In the genomic region with DNA sequence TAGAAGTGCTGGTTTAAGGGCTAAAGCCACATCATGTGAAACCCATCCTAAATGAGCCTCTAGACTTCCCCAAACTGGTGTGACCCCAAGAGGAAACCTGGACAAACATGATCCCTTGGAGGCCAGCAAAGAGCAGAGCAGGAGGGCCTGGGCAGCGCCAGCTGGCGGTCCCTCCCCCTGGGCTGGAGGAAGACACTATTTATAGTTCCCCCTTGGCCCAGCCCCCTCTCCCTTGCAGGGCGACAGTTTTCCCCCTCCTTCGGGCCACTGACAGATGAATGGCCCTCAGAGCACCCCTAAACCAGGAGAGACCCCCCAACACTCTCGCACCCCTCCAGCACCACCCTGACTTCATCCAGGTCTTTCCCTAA, we compare ENCODE assay signal across 9 cellular contexts. TPM values are rescaled to one million over a fixed set of nuclear protein-coding genes. Genes with fewer than 3 reads are reported as not detected.
DNase-seq lines count a peak whose midpoint lies in the region; ATAC-seq and TF ChIP-seq lines count a peak whose summit lies in the region.
"Had no signal": no experiment of that assay in that cellular context is flagged by ENCODE, and none has a peak within 500 bp of the region (broad histone marks: within the 10 kb centered on the region; RNA-seq: fewer than 3 reads in every experiment).

No MANE protein-coding gene starts in this region.

- no peaks in the 10 kb centered on the region for H3K36me3 Mint-ChIP-seq in T-helper 2 cell treated with Interferon-gamma antibody and Interleukin-4, amounts not matched to agents 5 μg/mL and 100 μg/mL, for 36 hours (ENCODE audit: low read depth)

- peaks cover 0 to 14% of the 10 kb centered on the region in 2 donors for H3K4me1 ChIP-seq in lung (ENCODE audit: control insufficient read depth in 2 of 2, insufficient read depth in 2 of 2, low read length in 2 of 2)
- peaks cover 0 to 54% (median 38%) of the 10 kb centered on the region in 4 donors for H3K4me1 ChIP-seq in tibial artery

- H3K4me3 ChIP-seq in lung (no peak overlapping the region), tibial artery (peak overlapping the region; percentile 44 to 52)

- TF ChIP-seq CTCF in lung (IDR thresholded peaks at IDR 0.05; ENCODE audit: control extremely low read depth, extremely low read depth) (no peak), tibial artery (IDR thresholded peaks at IDR 0.05) (no peak)

- 2 to 12% methylated on average over 5 of the region's 5 CpGs for WGBS in lung, 2 donors

- H3K9me3 ChIP-seq in lung (ENCODE audit: control insufficient read depth in 2 of 2, insufficient read depth in 1 of 2, low read length in 1 of 2) (no peaks in the 10 kb centered on the region), tibial artery (no peaks in the 10 kb centered on the region)

- H3K27me3 Mint-ChIP-seq in T-helper 2 cell treated with Interferon-gamma antibody and Interleukin-4, amounts not matched to agents 5 μg/mL and 100 μg/mL, for 36 hours (ENCODE audit: low read depth): no peaks in the 10 kb centered on the region

- peak overlapping the region; percentile 35 for H3K4me3 Mint-ChIP-seq in T-helper 2 cell treated with Interferon-gamma antibody and Interleukin-4, amounts not matched to agents 5 μg/mL and 100 μg/mL, for 36 hours

- H3K27ac Mint-ChIP-seq in T-helper 2 cell treated with Interferon-gamma antibody and Interleukin-4, amounts not matched to agents 5 μg/mL and 100 μg/mL, for 36 hours: no peak overlapping the region

- H3K27ac ChIP-seq in lung (ENCODE audit: low read depth in 1 of 2, low read length in 1 of 2) (peak overlapping the region; percentile 12 to 45), tibial artery (peak overlapping the region; percentile 65 to 75)
- H3K27ac ChIP-seq: C4-2B had no signal

- ATAC-seq in lung (ENCODE audit: insufficient read depth, low FRiP score): no peak
- no peak for ATAC-seq in HG02981 (IDR thresholded peaks at IDR 0.05; ENCODE audit: unreplicated experiment)

- intact Hi-C loops in tibial artery (cut with DNase I; ENCODE audit: low total_unique reads): no loop called here

- no peak for DNase-seq in T-helper 2 cell treated with Interferon-gamma antibody and Interleukin-4, amounts not matched to agents 5 μg/mL and 100 μg/mL, for 36 hours (ENCODE audit: low spot score)
- DNase-seq in T-helper 2 cell (no peak), astrocyte of the hippocampus (ENCODE audit: low read depth, low spot score) (peak; percentile 34), lung (ENCODE audit: low spot score) (no peak), tibial artery (peak; percentile 34 to 83), NCI-H1694 treated with DMSO at 0.1 percent for 48 hours (lab: John Stamatoyannopoulos, UW) (no peak)
- DNase-seq in activated CD8-positive, alpha-beta memory T cell treated with anti-CD3 and anti-CD28 coated beads, Interleukin-2, amount 50 U/mL, for 48 hours: no peak

- H3K36me3 ChIP-seq in lung (ENCODE audit: control insufficient read depth in 2 of 2, insufficient read depth in 2 of 2, low read length in 2 of 2) (no peaks in the 10 kb centered on the region), tibial artery (no peaks in the 10 kb centered on the region)

- H3K27me3 ChIP-seq in lung (ENCODE audit: control insufficient read depth, insufficient read depth) (no peaks in the 10 kb centered on the region), tibial artery (no peaks in the 10 kb centered on the region)

- no peaks in the 10 kb centered on the region for H3K9me3 Mint-ChIP-seq in T-helper 2 cell treated with Interferon-gamma antibody and Interleukin-4, amounts not matched to agents 5 μg/mL and 100 μg/mL, for 36 hours

- peaks cover 26% of the 10 kb centered on the region for H3K4me1 Mint-ChIP-seq in T-helper 2 cell treated with Interferon-gamma antibody and Interleukin-4, amounts not matched to agents 5 μg/mL and 100 μg/mL, for 36 hours (ENCODE audit: low read depth)

RNA-seq across cellular contexts. Expression of a gene that starts 2.9 kb away (rescaled TPM):
- total RNA-seq in lung: under 1 TPM in 1 of 2 donors, not detected in 1; 0.18 TPM
- under 1 TPM; 0.07 to 0.16 TPM for polyA plus RNA-seq in lung

RNA-seq across cellular contexts. Expression of a gene that starts 4.0 kb away (rescaled TPM):
- total RNA-seq in lung: 10 to 100 TPM in 1 of 2 donors, 1 to 10 TPM in 1; 9.4 to 14.8 TPM
- polyA plus RNA-seq in lung: 10 to 100 TPM in 1 of 2 donors, 1 to 10 TPM in 1; 3.6 to 15.9 TPM

RNA-seq across cellular contexts. Expression of a gene that starts 34.5 kb away (rescaled TPM):
- total RNA-seq in lung: 10 to 100 TPM in 1 of 2 donors, 1 to 10 TPM in 1; 8.9 to 18.7 TPM
- 1 to 10 TPM; 4.3 to 8.2 TPM for polyA plus RNA-seq in lung

RNA-seq across cellular contexts. Expression of a gene that starts 48.8 kb away (rescaled TPM):
- total RNA-seq in lung: 100 to 1,000 TPM in 1 of 2 donors, 10 to 100 TPM in 1; 98.5 to 188 TPM
- 100 to 1,000 TPM; 164 to 225 TPM for polyA plus RNA-seq in lung

RNA-seq across cellular contexts. Expression of a gene that starts 56.7 kb away (rescaled TPM):
- 100 to 1,000 TPM in 1 of 2 donors, 10 to 100 TPM in 1; 70.5 to 184 TPM for total RNA-seq in lung
- polyA plus RNA-seq in lung: 100 to 1,000 TPM in 1 of 2 donors, 10 to 100 TPM in 1; 87.2 to 176 TPM

Comparison
In these comparisons a context has a peak if more than half of its experiments do, and no peak if none do; other contexts are left out.
1. DNase-seq: peak in astrocyte of the hippocampus (single experiment) and tibial artery (2 of 2); none in T-helper 2 cell treated with Interferon-gamma antibody and Interleukin-4, amounts not matched to agents 5 μg/mL and 100 μg/mL, for 36 hours (single experiment), T-helper 2 cell (0 of 5), lung (single experiment), NCI-H1694 treated with DMSO at 0.1 percent for 48 hours (single experiment) and activated CD8-positive, alpha-beta memory T cell treated with anti-CD3 and anti-CD28 coated beads, Interleukin-2, amount 50 U/mL, for 48 hours (single experiment).